1 cellular context compared by ENCODE assay signal in the genomic region with DNA sequence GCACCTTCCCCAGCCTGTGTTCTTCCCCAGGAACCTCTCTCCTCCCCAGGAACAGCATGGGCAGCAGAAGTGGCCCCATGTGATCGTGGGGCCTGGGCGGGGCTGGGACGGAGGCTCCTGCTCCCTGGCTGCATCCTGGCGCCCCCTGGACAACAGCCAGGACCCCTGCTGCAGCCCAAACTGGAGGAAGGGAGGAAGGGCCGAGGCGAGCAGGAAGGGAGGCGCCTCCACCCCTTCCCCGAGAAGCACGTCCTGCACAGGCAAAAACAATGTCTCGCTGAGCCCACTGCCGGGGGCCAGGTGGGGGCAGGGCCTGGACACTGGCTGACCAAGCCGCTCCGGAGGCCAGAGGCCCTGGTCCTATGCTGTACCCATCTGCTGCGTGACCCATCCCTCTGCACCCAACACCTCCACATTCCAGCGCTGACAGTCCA.
TF ChIP-seq lines count a peak whose summit lies in the region.

No MANE protein-coding gene starts in this region.

TF ChIP-seq in IMR-90, 13 proteins besides CTCF, POLR2A, EP300 and RAD21:
- TF ChIP-seq MXI1 (IDR thresholded peaks at IDR 0.05; ENCODE audit: borderline replicate concordance, low read depth, low read length) (no peak), MAZ (IDR thresholded peaks at IDR 0.05; ENCODE audit: borderline replicate concordance, low read depth, low read length) (no peak), RFX5 (IDR thresholded peaks at IDR 0.05; ENCODE audit: low read depth, low read length) (no peak), MAFK (IDR thresholded peaks at IDR 0.05; ENCODE audit: low read depth, low read length) (no peak), FOS (IDR thresholded peaks at IDR 0.05; ENCODE audit: low read depth, low read length) (no peak), NFE2L2 (IDR thresholded peaks at IDR 0.05; ENCODE audit: low read depth, low read length) (no peak)
